In genomic region chrX:107871136-107871535, GRCh38 we compare ENCODE assay signal across 2 cellular contexts.
TF ChIP-seq lines count a peak whose summit lies in the region.

No MANE protein-coding gene starts in this region.

TF ChIP-seq in GM23338, 12 proteins besides CTCF, POLR2A, EP300 and RAD21 (continued from another document):
- TF ChIP-seq, protein P1, sequence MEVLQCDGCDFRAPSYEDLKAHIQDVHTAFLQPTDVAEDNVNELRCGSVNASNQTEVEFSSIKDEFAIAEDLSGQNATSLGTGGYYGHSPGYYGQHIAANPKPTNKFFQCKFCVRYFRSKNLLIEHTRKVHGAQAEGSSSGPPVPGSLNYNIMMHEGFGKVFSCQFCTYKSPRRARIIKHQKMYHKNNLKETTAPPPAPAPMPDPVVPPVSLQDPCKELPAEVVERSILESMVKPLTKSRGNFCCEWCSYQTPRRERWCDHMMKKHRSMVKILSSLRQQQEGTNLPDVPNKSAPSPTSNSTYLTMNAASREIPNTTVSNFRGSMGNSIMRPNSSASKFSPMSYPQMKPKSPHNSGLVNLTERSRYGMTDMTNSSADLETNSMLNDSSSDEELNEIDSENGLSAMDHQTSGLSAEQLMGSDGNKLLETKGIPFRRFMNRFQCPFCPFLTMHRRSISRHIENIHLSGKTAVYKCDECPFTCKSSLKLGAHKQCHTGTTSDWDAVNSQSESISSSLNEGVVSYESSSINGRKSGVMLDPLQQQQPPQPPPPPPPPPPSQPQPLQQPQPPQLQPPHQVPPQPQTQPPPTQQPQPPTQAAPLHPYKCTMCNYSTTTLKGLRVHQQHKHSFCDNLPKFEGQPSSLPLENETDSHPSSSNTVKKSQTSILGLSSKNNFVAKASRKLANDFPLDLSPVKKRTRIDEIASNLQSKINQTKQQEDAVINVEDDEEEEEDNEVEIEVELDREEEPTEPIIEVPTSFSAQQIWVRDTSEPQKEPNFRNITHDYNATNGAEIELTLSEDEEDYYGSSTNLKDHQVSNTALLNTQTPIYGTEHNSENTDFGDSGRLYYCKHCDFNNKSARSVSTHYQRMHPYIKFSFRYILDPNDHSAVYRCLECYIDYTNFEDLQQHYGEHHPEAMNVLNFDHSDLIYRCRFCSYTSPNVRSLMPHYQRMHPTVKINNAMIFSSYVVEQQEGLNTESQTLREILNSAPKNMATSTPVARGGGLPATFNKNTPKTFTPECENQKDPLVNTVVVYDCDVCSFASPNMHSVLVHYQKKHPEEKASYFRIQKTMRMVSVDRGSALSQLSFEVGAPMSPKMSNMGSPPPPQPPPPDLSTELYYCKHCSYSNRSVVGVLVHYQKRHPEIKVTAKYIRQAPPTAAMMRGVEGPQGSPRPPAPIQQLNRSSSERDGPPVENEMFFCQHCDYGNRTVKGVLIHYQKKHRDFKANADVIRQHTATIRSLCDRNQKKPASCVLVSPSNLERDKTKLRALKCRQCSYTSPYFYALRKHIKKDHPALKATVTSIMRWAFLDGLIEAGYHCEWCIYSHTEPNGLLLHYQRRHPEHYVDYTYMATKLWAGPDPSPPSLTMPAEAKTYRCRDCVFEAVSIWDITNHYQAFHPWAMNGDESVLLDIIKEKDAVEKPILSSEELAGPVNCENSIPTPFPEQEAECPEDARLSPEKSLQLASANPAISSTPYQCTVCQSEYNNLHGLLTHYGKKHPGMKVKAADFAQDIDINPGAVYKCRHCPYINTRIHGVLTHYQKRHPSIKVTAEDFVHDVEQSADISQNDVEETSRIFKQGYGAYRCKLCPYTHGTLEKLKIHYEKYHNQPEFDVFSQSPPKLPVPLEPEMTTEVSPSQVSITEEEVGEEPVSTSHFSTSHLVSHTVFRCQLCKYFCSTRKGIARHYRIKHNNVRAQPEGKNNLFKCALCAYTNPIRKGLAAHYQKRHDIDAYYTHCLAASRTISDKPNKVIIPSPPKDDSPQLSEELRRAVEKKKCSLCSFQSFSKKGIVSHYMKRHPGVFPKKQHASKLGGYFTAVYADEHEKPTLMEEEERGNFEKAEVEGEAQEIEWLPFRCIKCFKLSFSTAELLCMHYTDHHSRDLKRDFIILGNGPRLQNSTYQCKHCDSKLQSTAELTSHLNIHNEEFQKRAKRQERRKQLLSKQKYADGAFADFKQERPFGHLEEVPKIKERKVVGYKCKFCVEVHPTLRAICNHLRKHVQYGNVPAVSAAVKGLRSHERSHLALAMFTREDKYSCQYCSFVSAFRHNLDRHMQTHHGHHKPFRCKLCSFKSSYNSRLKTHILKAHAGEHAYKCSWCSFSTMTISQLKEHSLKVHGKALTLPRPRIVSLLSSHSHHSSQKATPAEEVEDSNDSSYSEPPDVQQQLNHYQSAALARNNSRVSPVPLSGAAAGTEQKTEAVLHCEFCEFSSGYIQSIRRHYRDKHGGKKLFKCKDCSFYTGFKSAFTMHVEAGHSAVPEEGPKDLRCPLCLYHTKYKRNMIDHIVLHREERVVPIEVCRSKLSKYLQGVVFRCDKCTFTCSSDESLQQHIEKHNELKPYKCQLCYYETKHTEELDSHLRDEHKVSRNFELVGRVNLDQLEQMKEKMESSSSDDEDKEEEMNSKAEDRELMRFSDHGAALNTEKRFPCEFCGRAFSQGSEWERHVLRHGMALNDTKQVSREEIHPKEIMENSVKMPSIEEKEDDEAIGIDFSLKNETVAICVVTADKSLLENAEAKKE (CRISPR knock-in tag; IDR thresholded peaks at IDR 0.05) = no peak
- TF ChIP-seq STAT1 (IDR thresholded peaks at IDR 0.05; ENCODE audit: unreplicated experiment) = no peak
- no peak for TF ChIP-seq ETS1 (IDR thresholded peaks at IDR 0.05)
- TF ChIP-seq EZH2 (IDR thresholded peaks at IDR 0.05; ENCODE audit: low read depth, unreplicated experiment) = no peak
- no peak for TF ChIP-seq POLR2AphosphoS5 (IDR thresholded peaks at IDR 0.05; ENCODE audit: low read depth)
- no peak for TF ChIP-seq NANOG (IDR thresholded peaks at IDR 0.05; ENCODE audit: borderline replicate concordance)
- no peak for TF ChIP-seq JUNB (IDR thresholded peaks at IDR 0.05; ENCODE audit: unreplicated experiment)
- no peak for TF ChIP-seq ZNF331 (CRISPR knock-in tag; IDR thresholded peaks at IDR 0.05; ENCODE audit: low read depth)
- TF ChIP-seq ZNF114 (CRISPR knock-in tag; IDR thresholded peaks at IDR 0.05) = no peak
- TF ChIP-seq CREB1 (CRISPR knock-in tag; IDR thresholded peaks at IDR 0.05; ENCODE audit: low read depth) = no peak
- TF ChIP-seq, protein P2, sequence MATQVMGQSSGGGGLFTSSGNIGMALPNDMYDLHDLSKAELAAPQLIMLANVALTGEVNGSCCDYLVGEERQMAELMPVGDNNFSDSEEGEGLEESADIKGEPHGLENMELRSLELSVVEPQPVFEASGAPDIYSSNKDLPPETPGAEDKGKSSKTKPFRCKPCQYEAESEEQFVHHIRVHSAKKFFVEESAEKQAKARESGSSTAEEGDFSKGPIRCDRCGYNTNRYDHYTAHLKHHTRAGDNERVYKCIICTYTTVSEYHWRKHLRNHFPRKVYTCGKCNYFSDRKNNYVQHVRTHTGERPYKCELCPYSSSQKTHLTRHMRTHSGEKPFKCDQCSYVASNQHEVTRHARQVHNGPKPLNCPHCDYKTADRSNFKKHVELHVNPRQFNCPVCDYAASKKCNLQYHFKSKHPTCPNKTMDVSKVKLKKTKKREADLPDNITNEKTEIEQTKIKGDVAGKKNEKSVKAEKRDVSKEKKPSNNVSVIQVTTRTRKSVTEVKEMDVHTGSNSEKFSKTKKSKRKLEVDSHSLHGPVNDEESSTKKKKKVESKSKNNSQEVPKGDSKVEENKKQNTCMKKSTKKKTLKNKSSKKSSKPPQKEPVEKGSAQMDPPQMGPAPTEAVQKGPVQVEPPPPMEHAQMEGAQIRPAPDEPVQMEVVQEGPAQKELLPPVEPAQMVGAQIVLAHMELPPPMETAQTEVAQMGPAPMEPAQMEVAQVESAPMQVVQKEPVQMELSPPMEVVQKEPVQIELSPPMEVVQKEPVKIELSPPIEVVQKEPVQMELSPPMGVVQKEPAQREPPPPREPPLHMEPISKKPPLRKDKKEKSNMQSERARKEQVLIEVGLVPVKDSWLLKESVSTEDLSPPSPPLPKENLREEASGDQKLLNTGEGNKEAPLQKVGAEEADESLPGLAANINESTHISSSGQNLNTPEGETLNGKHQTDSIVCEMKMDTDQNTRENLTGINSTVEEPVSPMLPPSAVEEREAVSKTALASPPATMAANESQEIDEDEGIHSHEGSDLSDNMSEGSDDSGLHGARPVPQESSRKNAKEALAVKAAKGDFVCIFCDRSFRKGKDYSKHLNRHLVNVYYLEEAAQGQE (IDR thresholded peaks at IDR 0.05; ENCODE audit: unreplicated experiment) = no peak

TF ChIP-seq in WTC11, 78 proteins besides CTCF, POLR2A, EP300 and RAD21 (continued from another document):
- TF ChIP-seq ATF2 (CRISPR knock-in tag; IDR thresholded peaks at IDR 0.05; ENCODE audit: borderline replicate concordance, low read depth) (no peak), ZBTB21 (CRISPR knock-in tag; IDR thresholded peaks at IDR 0.05; ENCODE audit: borderline replicate concordance) (no peak)
